ENCODE assay signal across 28 cellular contexts in the genomic region with DNA sequence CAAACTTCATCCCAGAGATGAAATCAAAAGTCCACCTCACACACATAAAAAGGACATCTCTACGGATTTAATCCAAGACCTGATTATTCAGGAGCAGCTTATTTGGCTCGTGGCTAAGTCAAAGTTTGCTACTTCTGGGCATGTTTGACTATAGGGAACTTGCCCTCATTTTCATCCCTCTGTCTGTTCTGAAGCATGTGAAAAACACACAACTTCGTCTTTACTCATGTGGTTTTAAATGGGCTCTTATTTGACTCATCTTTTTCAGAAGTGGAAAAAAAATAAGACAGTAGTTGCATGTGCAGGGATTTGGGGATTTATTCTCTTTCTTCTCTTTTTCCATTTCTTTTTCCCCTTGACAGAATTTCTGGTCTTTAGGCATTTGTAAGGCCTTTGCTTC.
"Had no signal": no experiment of that assay in that cellular context is flagged by ENCODE, and none has a peak within 500 bp of the region (broad histone marks: within the 10 kb centered on the region; RNA-seq: fewer than 3 reads in every experiment).

No MANE protein-coding gene starts in this region.

- DNase-seq: naive thymus-derived CD8-positive, alpha-beta T cell; nephron progenitor cell; nucleus accumbens; ovary; posterior cingulate gyrus; psoas muscle; right cardiac atrium; right lobe of liver; sigmoid colon; small intestine; stimulated activated CD4-positive, alpha-beta T cell treated with anti-CD3 and anti-CD28 coated beads, Interleukin-15, amount 100 ng/mL, for 24 hours; stimulated activated CD4-positive, alpha-beta T cell treated with anti-CD3 and anti-CD28 coated beads, Interleukin-2, amount 100 ng/mL, for 24 hours; stimulated activated CD4-positive, alpha-beta T cell treated with anti-CD3 and anti-CD28 coated beads, Interleukin-2, amount 100 ng/mL, for 48 hours; stimulated activated CD4-positive, alpha-beta T cell treated with anti-CD3 and anti-CD28 coated beads, Interleukin-4, amount 100 ng/mL, for 24 hours; stimulated activated naive CD4-positive, alpha-beta T cell; stimulated activated naive CD8-positive, alpha-beta T cell treated with anti-CD3 and anti-CD28 coated beads, Interleukin-15, amount 100 ng/mL, for 72 hours; stimulated activated naive CD8-positive, alpha-beta T cell treated with anti-CD3 and anti-CD28 coated beads, Interleukin-15, Interleukin-2, amounts not matched to agents 100 U/mL and 50 U/mL, for 24 hours; substantia nigra; testis; tibial artery; transverse colon; upper lobe of right lung; uterus had no signal

- H3K79me2 ChIP-seq: parathyroid adenoma had no signal

- H2AFZ ChIP-seq: parathyroid adenoma had no signal

- H3K27me3 ChIP-seq: neutrophil, ovary, right lobe of liver, sigmoid colon, suprapubic skin, testis, tibial artery, transverse colon, upper lobe of right lung, uterus had no signal

- H3K36me3 ChIP-seq: neutrophil, ovary, right lobe of liver, sigmoid colon, suprapubic skin, tibial artery, transverse colon, upper lobe of right lung, uterus had no signal

- H3K9me3 ChIP-seq: neutrophil, ovary, psoas muscle, right lobe of liver, sigmoid colon, suprapubic skin, testis, tibial artery, transverse colon, upper lobe of right lung, uterus had no signal

- ATAC-seq: naive thymus-derived CD8-positive, alpha-beta T cell; natural killer cell treated with Interleukin-12 subunit alpha and Interleukin-12 subunit beta and Interleukin-15 and Interleukin-18, amount 100 ng/mL, for 72 hours; psoas muscle; right cardiac atrium; right lobe of liver; stimulated activated memory B cell treated with anti-CD40 and anti-IgM and Interleukin-4, amounts not matched to agents 10 μg/mL and 1 μg/mL and 100 μg/mL, for 72 hours; stimulated activated naive CD8-positive, alpha-beta T cell treated with anti-CD3 and anti-CD28 coated beads, Interleukin-15, amount 100 ng/mL, for 72 hours; stimulated activated naive CD8-positive, alpha-beta T cell treated with anti-CD3 and anti-CD28 coated beads, Interleukin-15, Interleukin-2, amounts not matched to agents 100 U/mL and 50 U/mL, for 24 hours; upper lobe of right lung had no signal

- H3K4me3 ChIP-seq: ovary, psoas muscle, right lobe of liver, sigmoid colon, suprapubic skin, testis, tibial artery, transverse colon, upper lobe of right lung, uterus had no signal

- H3K27ac ChIP-seq: neutrophil, ovary, parathyroid adenoma, psoas muscle, right lobe of liver, sigmoid colon, suprapubic skin, testis, tibial artery, transverse colon, upper lobe of right lung, uterus had no signal

- H3K4me1 ChIP-seq: parathyroid adenoma, psoas muscle, right lobe of liver, sigmoid colon, suprapubic skin, testis, tibial artery, transverse colon, upper lobe of right lung, uterus had no signal
